ENCODE assay signal across 15 cellular contexts in the genomic region with DNA sequence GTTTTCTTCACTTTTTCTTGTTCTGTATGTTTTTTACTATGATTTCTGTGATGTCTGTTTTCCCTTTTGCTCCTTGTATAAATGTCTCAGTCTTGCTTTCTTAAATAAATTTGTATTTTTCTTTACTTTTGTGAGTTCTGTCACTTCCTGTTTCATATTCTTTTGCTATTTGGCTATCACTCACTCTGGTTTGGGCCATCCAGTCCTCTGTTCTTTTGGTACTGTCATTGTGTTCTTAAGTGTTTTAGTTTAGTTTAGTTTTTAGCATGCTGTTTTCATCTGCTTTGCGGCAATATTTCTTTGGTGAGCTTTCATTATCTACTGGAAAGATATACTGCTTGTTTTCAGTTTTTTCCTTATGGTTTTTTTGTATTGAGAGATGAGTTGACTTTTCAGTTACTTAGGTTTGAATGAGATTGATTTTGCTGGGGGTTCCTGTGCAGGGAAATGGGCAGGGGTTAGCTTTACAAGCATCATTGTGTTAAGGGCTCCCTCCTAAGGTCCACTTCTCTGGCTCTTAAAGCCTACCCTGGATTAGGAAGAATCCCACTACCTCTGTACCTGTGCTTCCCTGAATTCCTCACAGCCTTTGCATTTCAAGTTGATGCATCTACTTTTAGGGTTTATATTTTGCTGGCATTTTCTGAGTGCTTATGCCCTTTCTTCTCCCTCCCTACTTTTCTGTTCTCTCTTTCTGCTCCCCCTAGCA. TPM values are rescaled to one million over a fixed set of nuclear protein-coding genes. Genes with fewer than 3 reads are reported as not detected.
A peak's percentile ranks its signal among the peaks of the same experiment; 100 is the strongest.
DNase-seq lines count a peak whose midpoint lies in the region; ATAC-seq and TF ChIP-seq lines count a peak whose summit lies in the region.
"Had no signal": no experiment of that assay in that cellular context is flagged by ENCODE, and none has a peak within 500 bp of the region (broad histone marks: within the 10 kb centered on the region; RNA-seq: fewer than 3 reads in every experiment).

No MANE protein-coding gene starts in this region.

- peak overlapping the region; percentile 72 for H3K27ac Mint-ChIP-seq in activated CD8-positive, alpha-beta memory T cell treated with anti-CD3 and anti-CD28 coated beads, Interleukin-2, amount 10 ng/mL, durations not matched to agents 7 days and 5 days
- H3K27ac Mint-ChIP-seq in activated B cell treated with CpG ODN at 0.5 μM for 24 hours, result peak overlapping the region; percentile 77
- H3K27ac Mint-ChIP-seq in nephron progenitor cell, result peak overlapping the region; percentile 13

- TF ChIP-seq CTCF in activated B cell treated with CpG ODN at 0.5 μM for 24 hours (IDR thresholded peaks at IDR 0.05) (no peak), nephron progenitor cell (IDR thresholded peaks at IDR 0.05) (no peak)

- H3K9me3 Mint-ChIP-seq in activated CD8-positive, alpha-beta memory T cell treated with anti-CD3 and anti-CD28 coated beads, Interleukin-2, amount 10 ng/mL, durations not matched to agents 7 days and 5 days (ENCODE audit: low read depth), result no peaks in the 10 kb centered on the region
- H3K9me3 Mint-ChIP-seq in activated B cell treated with CpG ODN at 0.5 μM for 24 hours (peaks cover 3% of the 10 kb centered on the region), nephron progenitor cell (no peaks in the 10 kb centered on the region)

- H3K36me3 ChIP-seq in H7 (replicated peaks; ENCODE audit: control insufficient read depth, insufficient read depth, low read length), result no peaks in the 10 kb centered on the region; the same call in 1 of the 2 replicates

- in situ Hi-C loops in KBM-7 (cut with MboI; ENCODE audit: low pct_unique_long_range_greater_than_20kb, low sequenced_read_pairs), result no loop called here

- no peaks in the 10 kb centered on the region for H3K27me3 Mint-ChIP-seq in activated CD8-positive, alpha-beta memory T cell treated with anti-CD3 and anti-CD28 coated beads, Interleukin-2, amount 10 ng/mL, durations not matched to agents 7 days and 5 days
- H3K27me3 Mint-ChIP-seq in activated B cell treated with CpG ODN at 0.5 μM for 24 hours (no peaks in the 10 kb centered on the region), nephron progenitor cell (ENCODE audit: low read depth, poor library complexity) (no peaks in the 10 kb centered on the region)

- intact Hi-C loops in activated B cell treated with CpG ODN at 0.5 μM for 24 hours (cut with micrococcal nuclease) (no loop called here), right cardiac atrium (cut with DNase I) (no loop called here)

- CTCF ChIA-PET in activated CD8-positive, alpha-beta memory T cell treated with anti-CD3 and anti-CD28 coated beads, Interleukin-2, amount 10 ng/mL, durations not matched to agents 7 days and 5 days (lab: Charles Lee), result no interaction called here
- CTCF ChIA-PET in activated B cell treated with CpG ODN at 0.5 μM for 24 hours (lab: Charles Lee), result no interaction called here

- H3K27me3 ChIP-seq in H7 (ENCODE audit: control insufficient read depth, insufficient read depth, low read length), result no peaks in the 10 kb centered on the region
- no peaks in the 10 kb centered on the region for H3K27me3 ChIP-seq in right cardiac atrium (ENCODE audit: control insufficient read depth, insufficient read depth)
- H3K27me3 ChIP-seq: hepatocyte, SJSA1, tibial artery had no signal

- H3K4me1 Mint-ChIP-seq in activated CD8-positive, alpha-beta memory T cell treated with anti-CD3 and anti-CD28 coated beads, Interleukin-2, amount 10 ng/mL, durations not matched to agents 7 days and 5 days, result peaks cover 13% of the 10 kb centered on the region
- H3K4me1 Mint-ChIP-seq in activated B cell treated with CpG ODN at 0.5 μM for 24 hours (peaks cover 44% of the 10 kb centered on the region), nephron progenitor cell (no peaks in the 10 kb centered on the region)

- no peaks in the 10 kb centered on the region for H3K4me1 ChIP-seq in right cardiac atrium (ENCODE audit: control insufficient read depth, insufficient read depth, low read length)
- H3K4me1 ChIP-seq: HAP-1, SJSA1, tibial artery had no signal

- H3K36me3 Mint-ChIP-seq in activated CD8-positive, alpha-beta memory T cell treated with anti-CD3 and anti-CD28 coated beads, Interleukin-2, amount 10 ng/mL, durations not matched to agents 7 days and 5 days, result peaks cover 49% of the 10 kb centered on the region
- H3K36me3 Mint-ChIP-seq in activated B cell treated with CpG ODN at 0.5 μM for 24 hours (ENCODE audit: low read depth), result peaks cover 74% of the 10 kb centered on the region
- H3K36me3 Mint-ChIP-seq in nephron progenitor cell (ENCODE audit: low read depth), result peaks cover 37% of the 10 kb centered on the region

- POLR2A ChIA-PET in activated B cell treated with CpG ODN at 0.5 μM for 24 hours (lab: Charles Lee), result interaction anchor here (1.0 kb wide), 1 partner anchor 35 kb away, joined by 3 read pairs; a partner anchor contains a TSS

- WGBS in right cardiac atrium, result 96% methylated on average over 1 of the region's 1 CpG

- H3K4me3 Mint-ChIP-seq in activated CD8-positive, alpha-beta memory T cell treated with anti-CD3 and anti-CD28 coated beads, Interleukin-2, amount 10 ng/mL, durations not matched to agents 7 days and 5 days, result no peak overlapping the region
- H3K4me3 Mint-ChIP-seq in activated B cell treated with CpG ODN at 0.5 μM for 24 hours, result peak overlapping the region; percentile 56
- no peak overlapping the region for H3K4me3 Mint-ChIP-seq in nephron progenitor cell

- DNase-seq in activated CD8-positive, alpha-beta memory T cell treated with anti-CD3 and anti-CD28 coated beads, Interleukin-2, amount 10 ng/mL, durations not matched to agents 7 days and 5 days, result no peak
- DNase-seq in activated CD8-positive, alpha-beta memory T cell treated with anti-CD3 and anti-CD28 coated beads for 24 hours, result no peak
- DNase-seq in H7 (peak; percentile 16), activated B cell treated with CpG ODN at 0.5 μM for 24 hours (no peak), nephron progenitor cell (no peak), right cardiac atrium (no peak), Ammon's horn (ENCODE audit: low spot score) (no peak), KBM-7 (no peak)
- DNase-seq: DMS79 treated with DMSO at 0.1 percent for 48 hours, NCI-H1092, tibial artery had no signal

- no peak for ATAC-seq in activated CD8-positive, alpha-beta memory T cell treated with anti-CD3 and anti-CD28 coated beads, Interleukin-2, amount 10 ng/mL, durations not matched to agents 7 days and 5 days
- no peak for ATAC-seq in activated B cell treated with CpG ODN at 0.5 μM for 24 hours (ENCODE audit: low read depth)
- ATAC-seq in right cardiac atrium, result no peak

- H3K27ac ChIP-seq in right cardiac atrium (ENCODE audit: low read length), result no peak overlapping the region
- H3K27ac ChIP-seq: hepatocyte, HL-60, SJSA1, tibial artery had no signal

- H3K4me3 ChIP-seq in H7 (ENCODE audit: insufficient read depth, low read depth, low read length), result no peak overlapping the region
- H3K4me3 ChIP-seq in right cardiac atrium (ENCODE audit: low read length), result no peak overlapping the region
- H3K4me3 ChIP-seq: HAP-1, hepatocyte, SJSA1, tibial artery had no signal

- no peaks in the 10 kb centered on the region for H3K9me3 ChIP-seq in right cardiac atrium (ENCODE audit: control insufficient read depth, low read length)
- H3K9me3 ChIP-seq: HAP-1, SJSA1, tibial artery had no signal

RNA-seq across cellular contexts. Expression of a gene that starts 35.1 kb away (rescaled TPM):
- 100 to 1,000 TPM; 183 to 208 TPM for total RNA-seq in activated CD8-positive, alpha-beta memory T cell treated with anti-CD3 and anti-CD28 coated beads, Interleukin-2, amount 10 ng/mL, durations not matched to agents 7 days and 5 days
- total RNA-seq in H7 (2014; rRNA removed; shearing (Covaris generic)), result 74.4 and 84.6 TPM in 2 replicates
- total RNA-seq in activated B cell treated with CpG ODN at 0.5 μM for 24 hours (216 and 237 TPM in 2 replicates), right cardiac atrium (100 to 1,000 TPM; 120 to 141 (median 129) TPM)
- polyA plus RNA-seq in right cardiac atrium, result 31.5 TPM

Comparison
In these comparisons a context has a peak if more than half of its experiments do, and no peak if none do; other contexts are left out.
1. H3K27ac Mint-ChIP-seq: peak in every context shown above with its lines; median percentile 77 in activated B cell treated with CpG ODN at 0.5 μM for 24 hours; 72 in activated CD8-positive, alpha-beta memory T cell treated with anti-CD3 and anti-CD28 coated beads, Interleukin-2, amount 10 ng/mL, durations not matched to agents 7 days and 5 days; 13 in nephron progenitor cell.